In genomic region chr1:183685112-183685713, GRCh38 we compare ENCODE assay signal across 8 cellular contexts. TPM values are rescaled to one million over a fixed set of nuclear protein-coding genes. Genes with fewer than 3 reads are reported as not detected.
DNase-seq lines count a peak whose midpoint lies in the region; ATAC-seq and TF ChIP-seq lines count a peak whose summit lies in the region.

No MANE protein-coding gene starts in this region.

- H2AFZ ChIP-seq in mammary epithelial cell (ENCODE audit: low read depth, low read length): no peak overlapping the region

- no peaks in the 10 kb centered on the region for H3K4me1 ChIP-seq in mammary epithelial cell (ENCODE audit: insufficient read depth, low read length)
- H3K4me1 ChIP-seq in upper lobe of left lung: peaks cover 0 to 4% (median 0%) of the 10 kb centered on the region in 4 donors

- H3K27me3 ChIP-seq in mammary epithelial cell (ENCODE audit: insufficient read depth, low read length): no peaks in the 10 kb centered on the region
- H3K27me3 ChIP-seq in upper lobe of left lung: no peaks in the 10 kb centered on the region

- H4K20me1 ChIP-seq in mammary epithelial cell (ENCODE audit: insufficient read depth, low read length): no peaks in the 10 kb centered on the region

- TF ChIP-seq CTCF in mammary epithelial cell (conservative IDR thresholded peaks at IDR 0.05 in 1 of 2, IDR thresholded peaks at IDR 0.05 in 1 of 2; ENCODE audit: extremely low read depth in 1 of 2, insufficient read depth in 1 of 2, low read depth in 1 of 2, low read length in 2 of 2) (peak; percentile 65 to 73), upper lobe of left lung (IDR thresholded peaks at IDR 0.05) (peak; percentile 61 to 80 (median 77))

- H3K4me3 ChIP-seq in mammary epithelial cell (replicated peaks in 1 of 3; ENCODE audit: insufficient read depth in 1 of 3, low read depth in 2 of 3, low read length in 3 of 3) (no peak overlapping the region), upper lobe of left lung (no peak overlapping the region)

- no peaks in the 10 kb centered on the region for H3K79me2 ChIP-seq in mammary epithelial cell (ENCODE audit: insufficient read depth, low read length)

- BruUV-seq in mammary epithelial cell (replicated peaks; lab: Mats Ljungman, UMichigan): no TSS peak

- H3K9me3 ChIP-seq in mammary epithelial cell (replicated peaks; ENCODE audit: insufficient read depth, low read length) (no peaks in the 10 kb centered on the region), upper lobe of left lung (no peaks in the 10 kb centered on the region)

- no peak overlapping the region for H3K27ac ChIP-seq in mammary epithelial cell (ENCODE audit: insufficient read depth, low read depth, low read length)
- H3K27ac ChIP-seq in upper lobe of left lung: no peak overlapping the region

- no peak for TF ChIP-seq EP300 in upper lobe of left lung (IDR thresholded peaks at IDR 0.05)

- DNase-seq in activated naive CD4-positive, alpha-beta T cell treated with Interleukin-2 at 50 U/mL for 16 hours: peak; percentile 18
- DNase-seq in activated naive CD4-positive, alpha-beta T cell treated with anti-CD3 and anti-CD28 coated beads, Interleukin-2, amount 50 U/mL, for 16 hours: no peak
- DNase-seq in OCI-M1 (lab: John Stamatoyannopoulos, UW) (peak; percentile 82), mammary epithelial cell (peak; percentile 32), left lobe of liver (ENCODE audit: low spot score) (no peak), upper lobe of left lung (peak in 1 of 2 donors; percentile 30), DMS79 treated with DMSO at 0.1 percent for 48 hours (lab: John Stamatoyannopoulos, UW) (no peak)

- WGBS in mammary epithelial cell (ENCODE audit: low coverage, missing lambda C conversion rate): 0% methylated on average over 3 of the region's 3 CpGs
- 6 to 8% methylated on average over 3 of the region's 3 CpGs for WGBS in upper lobe of left lung, 2 donors

- TF ChIP-seq POLR2A in upper lobe of left lung (IDR thresholded peaks at IDR 0.05): no peak

- intact Hi-C loops in mammary epithelial cell (cut with micrococcal nuclease): loop anchor here (1.0 to 10.0 kb wide), 4 partner anchors 30 to 403 kb away; partner anchors contain the start of gene ARPC5

- no peak overlapping the region for H3K4me2 ChIP-seq in mammary epithelial cell (ENCODE audit: insufficient read depth, low read depth, low read length)

- H3K36me3 ChIP-seq in mammary epithelial cell (ENCODE audit: insufficient read depth, low read length) (no peaks in the 10 kb centered on the region), upper lobe of left lung (no peaks in the 10 kb centered on the region)

- dilution Hi-C loops in mammary epithelial cell (cut with HindIII; ENCODE audit: low sequenced_read_pairs): no loop called here

- CTCF ChIA-PET in mammary epithelial cell (lab: Charles Lee; ENCODE audit: low non-redundant PET): interaction anchor here (0.5 to 1.3 kb wide), 11 partner anchors 10 to 406 kb away, joined by 3 to 15 read pairs (median 4); partner anchors contain the start of gene RGL1

- in situ Hi-C loops in mammary epithelial cell (cut with MboI; ENCODE audit: low sequenced_read_pairs in 2 of 2): no loop called here

- H3K9ac ChIP-seq in mammary epithelial cell (ENCODE audit: insufficient read depth, low read length): no peak overlapping the region

- ATAC-seq in HG03432 (IDR thresholded peaks at IDR 0.05; ENCODE audit: unreplicated experiment): peak; percentile 42
- peak; percentile 96 for ATAC-seq in left lobe of liver
- peak in 1 of 2 donors; percentile 90 for ATAC-seq in upper lobe of left lung (ENCODE audit: low FRiP score in 2 of 2)

RNA-seq across cellular contexts. Expression of gene APOBEC4, which starts 32.1 kb away (rescaled TPM):
- total RNA-seq in mammary epithelial cell (not detected), left lobe of liver (not detected), upper lobe of left lung (1 to 10 TPM in 3 of 6 donors, under 1 TPM in 3; 0.20 to 5.6 (median 1.9) TPM)
- not detected for polyA plus RNA-seq in mammary epithelial cell
- not detected for polyA minus RNA-seq in mammary epithelial cell

RNA-seq across cellular contexts. Expression of gene ARPC5, which starts 49.6 kb away (rescaled TPM):
- total RNA-seq in mammary epithelial cell: 100 to 1,000 TPM; 162 to 186 TPM
- 125 TPM for polyA plus RNA-seq in mammary epithelial cell
- 125 TPM for polyA minus RNA-seq in mammary epithelial cell
- total RNA-seq in left lobe of liver: 27.1 TPM
- total RNA-seq in upper lobe of left lung: 100 to 1,000 TPM in 4 of 6 donors, 10 to 100 TPM in 2; 28.3 to 193 (median 109) TPM

Comparison
In these comparisons a context has a peak if more than half of its experiments do, and no peak if none do; other contexts are left out.
1. DNase-seq: peak in activated naive CD4-positive, alpha-beta T cell treated with Interleukin-2 at 50 U/mL for 16 hours (single experiment), OCI-M1 (single experiment) and mammary epithelial cell (single experiment); none in activated naive CD4-positive, alpha-beta T cell treated with anti-CD3 and anti-CD28 coated beads, Interleukin-2, amount 50 U/mL, for 16 hours (single experiment), left lobe of liver (single experiment) and DMS79 treated with DMSO at 0.1 percent for 48 hours (single experiment).